In the genomic region with DNA sequence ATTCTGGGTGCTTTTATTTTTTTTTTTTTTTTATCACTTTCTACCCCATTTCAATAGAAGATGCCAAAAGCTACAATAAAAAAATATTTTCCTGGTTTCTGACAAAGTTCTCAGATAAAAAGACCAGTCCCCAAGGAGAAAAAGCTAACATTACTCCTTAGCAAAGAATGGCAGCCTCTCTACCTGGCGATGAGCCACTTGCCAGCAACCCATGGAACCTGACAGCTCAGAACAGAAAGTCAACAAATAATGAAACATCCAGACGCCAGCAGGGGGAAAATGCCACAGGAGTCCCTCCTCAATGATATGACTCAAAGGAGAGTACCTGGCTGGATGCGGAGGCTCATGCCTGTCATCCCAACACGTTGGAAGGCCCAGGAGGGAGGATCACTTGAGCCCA, we compare ENCODE assay signal across 12 cellular contexts.
DNase-seq lines count a peak whose midpoint lies in the region; ATAC-seq and TF ChIP-seq lines count a peak whose summit lies in the region.
"Had no signal": no experiment of that assay in that cellular context is flagged by ENCODE, and none has a peak within 500 bp of the region (broad histone marks: within the 10 kb centered on the region; RNA-seq: fewer than 3 reads in every experiment).

No MANE protein-coding gene starts in this region.

- H3K4me3 Mint-ChIP-seq in activated T-helper 2 cell treated with anti-CD3 and anti-CD28 coated beads, Interferon-gamma antibody, Interleukin-2, Interleukin-4, amounts not matched to agents 10 μg/mL and 5 μg/mL and 100 μg/mL, durations not matched to agents 14 hours and 24 hours and 36 hours (ENCODE audit: low read depth) = no peak overlapping the region

- H3K4me3 ChIP-seq in AG10803 (ENCODE audit: low read length) = no peak overlapping the region
- H3K4me3 ChIP-seq in astrocyte of the cerebellum (ENCODE audit: low read depth, low read length) = no peak overlapping the region
- H3K4me3 ChIP-seq: BLaER1 treated with 17β-estradiol and CSF1 and Interleukin-3, amounts not matched to agents 10 nM and 100 nM had no signal

- no peak overlapping the region for H3K27ac Mint-ChIP-seq in activated T-helper 2 cell treated with anti-CD3 and anti-CD28 coated beads, Interferon-gamma antibody, Interleukin-2, Interleukin-4, amounts not matched to agents 10 μg/mL and 5 μg/mL and 100 μg/mL, durations not matched to agents 14 hours and 24 hours and 36 hours

- TF ChIP-seq CTCF in AG10803 (conservative IDR thresholded peaks at IDR 0.05; ENCODE audit: low read length) (no peak), astrocyte of the cerebellum (IDR thresholded peaks at IDR 0.05; ENCODE audit: low read depth, low read length, missing control alignments) (peak; percentile 15), GM10248 (IDR thresholded peaks at IDR 0.05; ENCODE audit: control extremely low read depth, extremely low read depth, low read depth, missing control alignments) (no peak)

- DNase-seq in AG10803 (ENCODE audit: low read depth) = peak; percentile 24
- DNase-seq in HK-2 (ENCODE audit: unreplicated experiment) = peak; percentile 25
- peak; percentile 38 for DNase-seq in astrocyte of the cerebellum (ENCODE audit: low read depth)
- DNase-seq in lung microvascular endothelial cell (ENCODE audit: low read depth in 2 of 2) = peak; percentile 12 to 21
- DNase-seq in GM10248 (ENCODE audit: extremely low spot score) = no peak
- DNase-seq in activated T-helper 2 cell treated with anti-CD3 and anti-CD28 coated beads, Interferon-gamma antibody, Interleukin-2, Interleukin-4, amounts not matched to agents 10 μg/mL and 5 μg/mL and 100 μg/mL, durations not matched to agents 14 hours and 24 hours and 36 hours (ENCODE audit: low spot score) = no peak
- DNase-seq: activated CD4-positive, alpha-beta T cell treated with anti-CD3 and anti-CD28 coated beads for 1 hour; activated gamma-delta T cell treated with Interleukin-2 at 50 U/mL for 16 hours had no signal

- no peaks in the 10 kb centered on the region for H3K9me3 Mint-ChIP-seq in activated T-helper 2 cell treated with anti-CD3 and anti-CD28 coated beads, Interferon-gamma antibody, Interleukin-2, Interleukin-4, amounts not matched to agents 10 μg/mL and 5 μg/mL and 100 μg/mL, durations not matched to agents 14 hours and 24 hours and 36 hours

- intact Hi-C loops in activated T-helper 2 cell treated with anti-CD3 and anti-CD28 coated beads, Interferon-gamma antibody, Interleukin-2, Interleukin-4, amounts not matched to agents 10 μg/mL and 5 μg/mL and 100 μg/mL, durations not matched to agents 14 hours and 24 hours and 36 hours (cut with micrococcal nuclease) = no loop called here

- CTCF ChIA-PET in GM10248 (lab: Yijun Ruan, JAX) = no interaction called here

- H3K4me1 Mint-ChIP-seq in activated T-helper 2 cell treated with anti-CD3 and anti-CD28 coated beads, Interferon-gamma antibody, Interleukin-2, Interleukin-4, amounts not matched to agents 10 μg/mL and 5 μg/mL and 100 μg/mL, durations not matched to agents 14 hours and 24 hours and 36 hours (ENCODE audit: low read depth) = no peaks in the 10 kb centered on the region

- H3K27me3 Mint-ChIP-seq in activated T-helper 2 cell treated with anti-CD3 and anti-CD28 coated beads, Interferon-gamma antibody, Interleukin-2, Interleukin-4, amounts not matched to agents 10 μg/mL and 5 μg/mL and 100 μg/mL, durations not matched to agents 14 hours and 24 hours and 36 hours (ENCODE audit: low read depth) = no peaks in the 10 kb centered on the region

- in situ Hi-C loops in astrocyte of the cerebellum (cut with HindIII; ENCODE audit: low sequenced_read_pairs) = no loop called here

- POLR2A ChIA-PET in GM10248 (lab: Yijun Ruan, JAX) = no interaction called here

- ATAC-seq in GM19467 (IDR thresholded peaks at IDR 0.05; ENCODE audit: unreplicated experiment) = no peak
- ATAC-seq in HG02798 (IDR thresholded peaks at IDR 0.05; ENCODE audit: poor library complexity, unreplicated experiment) = no peak
- ATAC-seq: Right ventricle myocardium inferior had no signal

- no peaks in the 10 kb centered on the region for H3K36me3 Mint-ChIP-seq in activated T-helper 2 cell treated with anti-CD3 and anti-CD28 coated beads, Interferon-gamma antibody, Interleukin-2, Interleukin-4, amounts not matched to agents 10 μg/mL and 5 μg/mL and 100 μg/mL, durations not matched to agents 14 hours and 24 hours and 36 hours (ENCODE audit: low read depth)

Comparison
In these comparisons a context has a peak if more than half of its experiments do, and no peak if none do; other contexts are left out.
1. DNase-seq: peak in AG10803 (single experiment), HK-2 (single experiment), astrocyte of the cerebellum (single experiment) and lung microvascular endothelial cell (2 of 2); none in GM10248 (single experiment) and activated T-helper 2 cell treated with anti-CD3 and anti-CD28 coated beads, Interferon-gamma antibody, Interleukin-2, Interleukin-4, amounts not matched to agents 10 μg/mL and 5 μg/mL and 100 μg/mL, durations not matched to agents 14 hours and 24 hours and 36 hours (single experiment).